In the genomic region with DNA sequence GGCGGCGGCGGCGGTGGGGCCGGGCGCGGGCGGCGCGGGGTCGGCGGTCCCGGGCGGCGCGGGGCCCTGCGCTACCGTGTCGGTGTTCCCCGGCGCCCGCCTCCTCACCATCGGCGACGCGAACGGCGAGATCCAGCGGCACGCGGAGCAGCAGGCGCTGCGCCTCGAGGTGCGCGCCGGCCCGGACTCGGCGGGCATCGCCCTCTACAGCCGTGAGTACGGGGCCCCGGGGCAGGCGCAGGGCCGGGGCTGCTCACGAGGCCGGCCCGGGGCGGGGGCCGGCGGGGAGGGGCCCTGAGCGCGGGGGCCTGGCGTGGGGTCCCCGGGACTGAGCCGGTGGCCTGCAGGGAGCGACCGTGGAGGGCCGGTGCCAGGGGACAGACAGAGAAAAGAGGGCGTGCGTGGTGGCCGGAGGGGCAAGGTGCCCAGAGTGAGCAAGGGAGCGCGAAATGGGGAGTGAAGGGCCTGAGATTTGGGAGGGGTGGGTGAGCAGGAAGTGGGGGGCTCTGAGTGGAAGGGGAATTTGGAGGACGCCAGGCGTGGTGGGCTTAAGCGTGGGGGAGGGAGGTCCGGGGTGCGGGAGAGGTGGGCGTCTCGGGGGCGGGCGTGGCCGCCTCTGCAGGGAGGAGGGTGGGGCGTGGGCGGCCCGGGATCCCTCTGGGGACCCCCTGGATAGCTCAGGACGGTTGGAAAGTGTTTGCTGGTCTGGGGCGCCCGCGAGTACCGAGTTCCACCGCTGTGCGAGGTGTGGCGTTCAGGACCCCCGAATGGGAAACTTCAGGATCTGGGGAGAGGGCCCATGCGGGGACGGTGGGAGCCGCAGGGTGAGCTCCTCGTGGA, we compare ENCODE assay signal across 1 cellular context.
A peak's percentile ranks its signal among the peaks of the same experiment; 100 is the strongest.
TF ChIP-seq lines count a peak whose summit lies in the region.

No MANE protein-coding gene starts in this region.

TF ChIP-seq in HEK293, 187 proteins besides CTCF, POLR2A, EP300 and RAD21 (continued from another document and continues in another):
- TF ChIP-seq, protein P1, sequence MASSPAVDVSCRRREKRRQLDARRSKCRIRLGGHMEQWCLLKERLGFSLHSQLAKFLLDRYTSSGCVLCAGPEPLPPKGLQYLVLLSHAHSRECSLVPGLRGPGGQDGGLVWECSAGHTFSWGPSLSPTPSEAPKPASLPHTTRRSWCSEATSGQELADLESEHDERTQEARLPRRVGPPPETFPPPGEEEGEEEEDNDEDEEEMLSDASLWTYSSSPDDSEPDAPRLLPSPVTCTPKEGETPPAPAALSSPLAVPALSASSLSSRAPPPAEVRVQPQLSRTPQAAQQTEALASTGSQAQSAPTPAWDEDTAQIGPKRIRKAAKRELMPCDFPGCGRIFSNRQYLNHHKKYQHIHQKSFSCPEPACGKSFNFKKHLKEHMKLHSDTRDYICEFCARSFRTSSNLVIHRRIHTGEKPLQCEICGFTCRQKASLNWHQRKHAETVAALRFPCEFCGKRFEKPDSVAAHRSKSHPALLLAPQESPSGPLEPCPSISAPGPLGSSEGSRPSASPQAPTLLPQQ (tag by site-specific recombination; IDR thresholded peaks at IDR 0.05), result 0 out of 2 replicates have a peak, but pooled peaks have one; percentile 22
- TF ChIP-seq ZFP69B (tag by site-specific recombination; IDR thresholded peaks at IDR 0.05), result no peak
- TF ChIP-seq ZNF76 (tag by site-specific recombination; IDR thresholded peaks at IDR 0.05; ENCODE audit: borderline replicate concordance, low read depth), result peak; percentile 40; the same call in 1 of the 2 replicates
- TF ChIP-seq ZNF571 (tag by site-specific recombination; IDR thresholded peaks at IDR 0.05), result no peak
- TF ChIP-seq ZNF423 (tag by site-specific recombination; IDR thresholded peaks at IDR 0.05), result no peak; the same call in none of the 2 replicates
- TF ChIP-seq, protein P2, sequence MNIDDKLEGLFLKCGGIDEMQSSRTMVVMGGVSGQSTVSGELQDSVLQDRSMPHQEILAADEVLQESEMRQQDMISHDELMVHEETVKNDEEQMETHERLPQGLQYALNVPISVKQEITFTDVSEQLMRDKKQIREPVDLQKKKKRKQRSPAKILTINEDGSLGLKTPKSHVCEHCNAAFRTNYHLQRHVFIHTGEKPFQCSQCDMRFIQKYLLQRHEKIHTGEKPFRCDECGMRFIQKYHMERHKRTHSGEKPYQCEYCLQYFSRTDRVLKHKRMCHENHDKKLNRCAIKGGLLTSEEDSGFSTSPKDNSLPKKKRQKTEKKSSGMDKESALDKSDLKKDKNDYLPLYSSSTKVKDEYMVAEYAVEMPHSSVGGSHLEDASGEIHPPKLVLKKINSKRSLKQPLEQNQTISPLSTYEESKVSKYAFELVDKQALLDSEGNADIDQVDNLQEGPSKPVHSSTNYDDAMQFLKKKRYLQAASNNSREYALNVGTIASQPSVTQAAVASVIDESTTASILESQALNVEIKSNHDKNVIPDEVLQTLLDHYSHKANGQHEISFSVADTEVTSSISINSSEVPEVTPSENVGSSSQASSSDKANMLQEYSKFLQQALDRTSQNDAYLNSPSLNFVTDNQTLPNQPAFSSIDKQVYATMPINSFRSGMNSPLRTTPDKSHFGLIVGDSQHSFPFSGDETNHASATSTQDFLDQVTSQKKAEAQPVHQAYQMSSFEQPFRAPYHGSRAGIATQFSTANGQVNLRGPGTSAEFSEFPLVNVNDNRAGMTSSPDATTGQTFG (tag by site-specific recombination; IDR thresholded peaks at IDR 0.05; ENCODE audit: borderline replicate concordance), result no peak
- no peak for TF ChIP-seq ZNF843 (tag by site-specific recombination; IDR thresholded peaks at IDR 0.05)
- TF ChIP-seq ZNF174 (tag by site-specific recombination; IDR thresholded peaks at IDR 0.05), result no peak
- TF ChIP-seq KLF8 (tag by site-specific recombination; IDR thresholded peaks at IDR 0.05), result peak; percentile 77
- TF ChIP-seq ZXDB (tag by site-specific recombination; IDR thresholded peaks at IDR 0.05), result no peak
- TF ChIP-seq HOXC10 (CRISPR knock-in tag; IDR thresholded peaks at IDR 0.05), result no peak
- TF ChIP-seq ZNF202 (tag by site-specific recombination; IDR thresholded peaks at IDR 0.05; ENCODE audit: borderline replicate concordance), result no peak
- TF ChIP-seq ZEB2 (tag by site-specific recombination; IDR thresholded peaks at IDR 0.05), result peak; percentile 53; the same call in 1 of the 2 replicates
- TF ChIP-seq ZBTB1 (tag by site-specific recombination; IDR thresholded peaks at IDR 0.05), result no peak
- TF ChIP-seq ZNF529 (tag by site-specific recombination; IDR thresholded peaks at IDR 0.05; ENCODE audit: insufficient replicate concordance), result no peak
- TF ChIP-seq, protein P3, sequence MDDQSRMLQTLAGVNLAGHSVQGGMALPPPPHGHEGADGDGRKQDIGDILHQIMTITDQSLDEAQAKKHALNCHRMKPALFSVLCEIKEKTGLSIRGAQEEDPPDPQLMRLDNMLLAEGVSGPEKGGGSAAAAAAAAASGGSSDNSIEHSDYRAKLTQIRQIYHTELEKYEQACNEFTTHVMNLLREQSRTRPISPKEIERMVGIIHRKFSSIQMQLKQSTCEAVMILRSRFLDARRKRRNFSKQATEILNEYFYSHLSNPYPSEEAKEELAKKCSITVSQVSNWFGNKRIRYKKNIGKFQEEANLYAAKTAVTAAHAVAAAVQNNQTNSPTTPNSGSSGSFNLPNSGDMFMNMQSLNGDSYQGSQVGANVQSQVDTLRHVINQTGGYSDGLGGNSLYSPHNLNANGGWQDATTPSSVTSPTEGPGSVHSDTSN (CRISPR knock-in tag; IDR thresholded peaks at IDR 0.05), result no peak
- no peak for TF ChIP-seq ZNF114 (tag by site-specific recombination; IDR thresholded peaks at IDR 0.05)
- TF ChIP-seq, protein P4, sequence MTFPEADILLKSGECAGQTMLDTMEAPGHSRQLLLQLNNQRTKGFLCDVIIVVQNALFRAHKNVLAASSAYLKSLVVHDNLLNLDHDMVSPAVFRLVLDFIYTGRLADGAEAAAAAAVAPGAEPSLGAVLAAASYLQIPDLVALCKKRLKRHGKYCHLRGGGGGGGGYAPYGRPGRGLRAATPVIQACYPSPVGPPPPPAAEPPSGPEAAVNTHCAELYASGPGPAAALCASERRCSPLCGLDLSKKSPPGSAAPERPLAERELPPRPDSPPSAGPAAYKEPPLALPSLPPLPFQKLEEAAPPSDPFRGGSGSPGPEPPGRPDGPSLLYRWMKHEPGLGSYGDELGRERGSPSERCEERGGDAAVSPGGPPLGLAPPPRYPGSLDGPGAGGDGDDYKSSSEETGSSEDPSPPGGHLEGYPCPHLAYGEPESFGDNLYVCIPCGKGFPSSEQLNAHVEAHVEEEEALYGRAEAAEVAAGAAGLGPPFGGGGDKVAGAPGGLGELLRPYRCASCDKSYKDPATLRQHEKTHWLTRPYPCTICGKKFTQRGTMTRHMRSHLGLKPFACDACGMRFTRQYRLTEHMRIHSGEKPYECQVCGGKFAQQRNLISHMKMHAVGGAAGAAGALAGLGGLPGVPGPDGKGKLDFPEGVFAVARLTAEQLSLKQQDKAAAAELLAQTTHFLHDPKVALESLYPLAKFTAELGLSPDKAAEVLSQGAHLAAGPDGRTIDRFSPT (tag by site-specific recombination; IDR thresholded peaks at IDR 0.05), result peak; percentile 58; the same call in 1 of the 2 replicates
- TF ChIP-seq ZNF335 (tag by site-specific recombination; conservative IDR thresholded peaks at IDR 0.05), result peak; percentile 100
- TF ChIP-seq GFI1B (tag by site-specific recombination; IDR thresholded peaks at IDR 0.05), result peak; percentile 36; the same call in 1 of the 2 replicates
- no peak for TF ChIP-seq ZFP3 (tag by site-specific recombination; IDR thresholded peaks at IDR 0.05; ENCODE audit: low read depth)
- peak; percentile 92 for TF ChIP-seq KLF1 (tag by site-specific recombination; IDR thresholded peaks at IDR 0.05)
- no peak for TF ChIP-seq ZNF10 (tag by site-specific recombination; IDR thresholded peaks at IDR 0.05)
- TF ChIP-seq ZBTB48 (tag by site-specific recombination; IDR thresholded peaks at IDR 0.05), result peak; percentile 52; the same call in 1 of the 2 replicates
- TF ChIP-seq, protein P5, sequence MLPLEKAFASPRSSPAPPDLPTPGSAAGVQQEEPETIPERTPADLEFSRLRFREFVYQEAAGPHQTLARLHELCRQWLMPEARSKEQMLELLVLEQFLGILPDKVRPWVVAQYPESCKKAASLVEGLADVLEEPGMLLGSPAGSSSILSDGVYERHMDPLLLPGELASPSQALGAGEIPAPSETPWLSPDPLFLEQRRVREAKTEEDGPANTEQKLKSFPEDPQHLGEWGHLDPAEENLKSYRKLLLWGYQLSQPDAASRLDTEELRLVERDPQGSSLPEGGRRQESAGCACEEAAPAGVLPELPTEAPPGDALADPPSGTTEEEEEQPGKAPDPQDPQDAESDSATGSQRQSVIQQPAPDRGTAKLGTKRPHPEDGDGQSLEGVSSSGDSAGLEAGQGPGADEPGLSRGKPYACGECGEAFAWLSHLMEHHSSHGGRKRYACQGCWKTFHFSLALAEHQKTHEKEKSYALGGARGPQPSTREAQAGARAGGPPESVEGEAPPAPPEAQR (tag by site-specific recombination; IDR thresholded peaks at IDR 0.05), result no peak
- no peak for TF ChIP-seq ZNF837 (tag by site-specific recombination; IDR thresholded peaks at IDR 0.05)
- TF ChIP-seq, protein P6, sequence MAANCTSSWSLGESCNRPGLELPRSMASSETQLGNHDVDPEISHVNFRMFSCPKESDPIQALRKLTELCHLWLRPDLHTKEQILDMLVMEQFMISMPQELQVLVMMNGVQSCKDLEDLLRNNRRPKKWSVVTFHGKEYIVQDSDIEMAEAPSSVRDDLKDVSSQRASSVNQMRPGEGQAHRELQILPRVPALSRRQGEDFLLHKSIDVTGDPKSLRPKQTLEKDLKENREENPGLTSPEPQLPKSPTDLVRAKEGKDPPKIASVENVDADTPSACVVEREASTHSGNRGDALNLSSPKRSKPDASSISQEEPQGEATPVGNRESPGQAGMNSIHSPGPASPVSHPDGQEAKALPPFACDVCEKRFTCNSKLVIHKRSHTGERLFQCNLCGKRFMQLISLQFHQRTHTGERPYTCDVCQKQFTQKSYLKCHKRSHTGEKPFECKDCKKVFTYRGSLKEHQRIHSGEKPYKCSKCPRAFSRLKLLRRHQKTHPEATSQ (tag by site-specific recombination; IDR thresholded peaks at IDR 0.05), result peak; percentile 66; the same call in 1 of the 2 replicates
- peak; percentile 93 for TF ChIP-seq SP3 (tag by site-specific recombination; IDR thresholded peaks at IDR 0.05)
- peak; percentile 90; the same call in 1 of the 2 replicates for TF ChIP-seq GLIS2 (tag by site-specific recombination; IDR thresholded peaks at IDR 0.05)
- no peak for TF ChIP-seq ZNF112 (tag by site-specific recombination; IDR thresholded peaks at IDR 0.05)
- no peak for TF ChIP-seq FEZF1 (tag by site-specific recombination; IDR thresholded peaks at IDR 0.05)
- peak; percentile 60 for TF ChIP-seq ZBTB8A (tag by site-specific recombination; IDR thresholded peaks at IDR 0.05)
- peak; percentile 67 for TF ChIP-seq SP2 (tag by site-specific recombination; IDR thresholded peaks at IDR 0.05)
- TF ChIP-seq, protein P7, sequence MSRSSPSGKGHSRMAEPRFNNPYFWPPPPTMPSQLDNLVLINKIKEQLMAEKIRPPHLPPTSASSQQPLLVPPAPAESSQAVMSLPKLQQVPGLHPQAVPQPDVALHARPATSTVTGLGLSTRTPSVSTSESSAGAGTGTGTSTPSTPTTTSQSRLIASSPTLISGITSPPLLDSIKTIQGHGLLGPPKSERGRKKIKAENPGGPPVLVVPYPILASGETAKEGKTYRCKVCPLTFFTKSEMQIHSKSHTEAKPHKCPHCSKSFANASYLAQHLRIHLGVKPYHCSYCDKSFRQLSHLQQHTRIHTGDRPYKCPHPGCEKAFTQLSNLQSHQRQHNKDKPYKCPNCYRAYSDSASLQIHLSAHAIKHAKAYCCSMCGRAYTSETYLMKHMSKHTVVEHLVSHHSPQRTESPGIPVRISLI (tag by site-specific recombination; IDR thresholded peaks at IDR 0.05), result no peak
- TF ChIP-seq ZIC2 (tag by site-specific recombination; IDR thresholded peaks at IDR 0.05), result peak; percentile 86
- TF ChIP-seq ZNF366 (tag by site-specific recombination; conservative IDR thresholded peaks at IDR 0.05), result no peak; the same call in 1 of the 2 replicates
- TF ChIP-seq IKZF3 (tag by site-specific recombination; IDR thresholded peaks at IDR 0.05), result peak; percentile 13; the same call in 1 of the 2 replicates
- TF ChIP-seq SP7 (tag by site-specific recombination; IDR thresholded peaks at IDR 0.05), result 0 out of 2 replicates have a peak, but pooled peaks have one; percentile 12
- TF ChIP-seq ZNF416 (tag by site-specific recombination; IDR thresholded peaks at IDR 0.05), result no peak
- TF ChIP-seq ZNF473 (tag by site-specific recombination; IDR thresholded peaks at IDR 0.05), result no peak
- TF ChIP-seq ZNF341 (tag by site-specific recombination; IDR thresholded peaks at IDR 0.05; ENCODE audit: low read depth), result peak; percentile 46; the same call in 1 of the 2 replicates
- TF ChIP-seq ZFHX2 (tag by site-specific recombination; conservative IDR thresholded peaks at IDR 0.05), result peak; percentile 97
- TF ChIP-seq EGR2 (tag by site-specific recombination; IDR thresholded peaks at IDR 0.05; ENCODE audit: low read depth), result peak; percentile 97
- no peak; the same call in 1 of the 2 replicates for TF ChIP-seq KLF10 (tag by site-specific recombination; IDR thresholded peaks at IDR 0.05)
- TF ChIP-seq ZBTB7A (tag by site-specific recombination; IDR thresholded peaks at IDR 0.05; ENCODE audit: low read depth), result peak; percentile 78
- TF ChIP-seq ZNF121 (tag by site-specific recombination; IDR thresholded peaks at IDR 0.05), result peak; percentile 59; the same call in 1 of the 2 replicates
- TF ChIP-seq, protein P8, sequence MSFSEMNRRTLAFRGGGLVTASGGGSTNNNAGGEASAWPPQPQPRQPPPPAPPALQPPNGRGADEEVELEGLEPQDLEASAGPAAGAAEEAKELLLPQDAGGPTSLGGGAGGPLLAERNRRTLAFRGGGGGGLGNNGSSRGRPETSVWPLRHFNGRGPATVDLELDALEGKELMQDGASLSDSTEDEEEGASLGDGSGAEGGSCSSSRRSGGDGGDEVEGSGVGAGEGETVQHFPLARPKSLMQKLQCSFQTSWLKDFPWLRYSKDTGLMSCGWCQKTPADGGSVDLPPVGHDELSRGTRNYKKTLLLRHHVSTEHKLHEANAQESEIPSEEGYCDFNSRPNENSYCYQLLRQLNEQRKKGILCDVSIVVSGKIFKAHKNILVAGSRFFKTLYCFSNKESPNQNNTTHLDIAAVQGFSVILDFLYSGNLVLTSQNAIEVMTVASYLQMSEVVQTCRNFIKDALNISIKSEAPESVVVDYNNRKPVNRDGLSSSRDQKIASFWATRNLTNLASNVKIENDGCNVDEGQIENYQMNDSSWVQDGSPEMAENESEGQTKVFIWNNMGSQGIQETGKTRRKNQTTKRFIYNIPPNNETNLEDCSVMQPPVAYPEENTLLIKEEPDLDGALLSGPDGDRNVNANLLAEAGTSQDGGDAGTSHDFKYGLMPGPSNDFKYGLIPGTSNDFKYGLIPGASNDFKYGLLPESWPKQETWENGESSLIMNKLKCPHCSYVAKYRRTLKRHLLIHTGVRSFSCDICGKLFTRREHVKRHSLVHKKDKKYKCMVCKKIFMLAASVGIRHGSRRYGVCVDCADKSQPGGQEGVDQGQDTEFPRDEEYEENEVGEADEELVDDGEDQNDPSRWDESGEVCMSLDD (tag by site-specific recombination; IDR thresholded peaks at IDR 0.05), result peak; percentile 57; the same call in 1 of the 2 replicates
- TF ChIP-seq KLF16 (tag by site-specific recombination; IDR thresholded peaks at IDR 0.05), result peak; percentile 44; the same call in 1 of the 2 replicates
